17 cellular contexts compared by ENCODE assay signal in genomic region chr14:75268638-75269550, GRCh38. TPM values are rescaled to one million over a fixed set of nuclear protein-coding genes. Genes with fewer than 3 reads are reported as not detected.
DNase-seq lines count a peak whose midpoint lies in the region; ATAC-seq and TF ChIP-seq lines count a peak whose summit lies in the region.
"Had no signal": no experiment of that assay in that cellular context is flagged by ENCODE, and none has a peak within 500 bp of the region (broad histone marks: within the 10 kb centered on the region; RNA-seq: fewer than 3 reads in every experiment).

No MANE protein-coding gene starts in this region.

- no peak overlapping the region for H2AFZ ChIP-seq in SK-N-SH (ENCODE audit: low read depth)
- H2AFZ ChIP-seq: GM23248 had no signal

- ATAC-seq in SK-N-SH treated with all-trans-retinoic acid at 6 μM for 48 hours, result no peak
- no peak for ATAC-seq in T-helper 17 cell
- ATAC-seq in GM18502 (IDR thresholded peaks at IDR 0.05; ENCODE audit: poor library complexity, unreplicated experiment), result no peak
- ATAC-seq in GM18517 (IDR thresholded peaks at IDR 0.05; ENCODE audit: unreplicated experiment), result no peak
- ATAC-seq: natural killer cell treated with Interleukin-12 subunit alpha and Interleukin-12 subunit beta and Interleukin-15 and Interleukin-18, amount 100 ng/mL, for 72 hours had no signal

- H2BK5ac ChIP-seq in mesendoderm (ENCODE audit: low read length), result no peak overlapping the region

- H3K36me3 ChIP-seq in SK-N-SH (replicated peaks in 1 of 2; ENCODE audit: control insufficient read depth in 1 of 2, insufficient read depth in 2 of 2, low read length in 1 of 2), result no peaks in the 10 kb centered on the region
- H3K36me3 ChIP-seq in mesendoderm (ENCODE audit: control insufficient read depth, insufficient read depth, low read length), result no peaks in the 10 kb centered on the region
- H3K36me3 ChIP-seq: heart right ventricle had no signal

- H3F3A ChIP-seq in SK-N-SH (replicated peaks; ENCODE audit: insufficient read depth), result peaks cover 6% of the 10 kb centered on the region

- CTCF ChIA-PET in SK-N-SH (lab: Yijun Ruan, JAX), result interaction anchor here (0.8 to 1.0 kb wide), 3 partner anchors 14 to 220 kb away, joined by 3 to 4 read pairs (median 3); no protein-coding TSS in a partner anchor

- H3K79me2 ChIP-seq in SK-N-SH (ENCODE audit: insufficient read depth) (no peaks in the 10 kb centered on the region), mesendoderm (ENCODE audit: control insufficient read depth, insufficient read depth, low read length) (no peaks in the 10 kb centered on the region)

- 69% methylated on average over 7 of the region's 7 CpGs for WGBS in SK-N-SH (ENCODE audit: low lambda C conversion rate)
- no CpG with 5 or more reads among the region's 7 CpGs for whole genome bisulfite sequencing in mesendoderm (ENCODE audit: extremely low coverage, insufficient coverage, low lambda C conversion rate)

- DNase-seq in SK-N-SH, result no peak
- no peak for DNase-seq in T-helper 17 cell
- DNase-seq in mesendoderm, result peak; percentile 75
- DNase-seq in retina, result no peak
- no peak for DNase-seq in NCI-H526 treated with DMSO at 0.1 percent for 48 hours (lab: John Stamatoyannopoulos, UW)
- DNase-seq: activated naive CD8-positive, alpha-beta T cell treated with anti-CD3 and anti-CD28 coated beads for 36 hours; caudate nucleus; erythroblast; GM23248; heart right ventricle; NCI-H1930 had no signal

- no peak overlapping the region for H3K18ac ChIP-seq in mesendoderm (ENCODE audit: low read length)

- H3K27me3 ChIP-seq in SK-N-SH (ENCODE audit: insufficient read depth) (no peaks in the 10 kb centered on the region), mesendoderm (ENCODE audit: insufficient read depth, low read length, poor library complexity) (no peaks in the 10 kb centered on the region)
- H3K27me3 ChIP-seq: heart right ventricle had no signal

- TF ChIP-seq CTCF in SK-N-SH (IDR thresholded peaks at IDR 0.05), result no peak

- peak overlapping the region; percentile 31 for H3K56ac ChIP-seq in mesendoderm (ENCODE audit: low read length)

- no peak for TF ChIP-seq RAD21 in SK-N-SH (IDR thresholded peaks at IDR 0.05; ENCODE audit: low read length)

- H3K27me3 Mint-ChIP-seq in T-helper 17 cell, result peaks cover 5% of the 10 kb centered on the region

- H3K9me3 ChIP-seq in SK-N-SH, result no peaks in the 10 kb centered on the region
- no peaks in the 10 kb centered on the region for H3K9me3 ChIP-seq in T-helper 17 cell (ENCODE audit: control insufficient read depth, low read length, poor library complexity, severe bottlenecking)
- H3K9me3 ChIP-seq: A549, heart right ventricle had no signal

- H3K27ac Mint-ChIP-seq in T-helper 17 cell, result peak overlapping the region; percentile 24
- H3K27ac Mint-ChIP-seq: activated naive CD8-positive, alpha-beta T cell treated with anti-CD3 and anti-CD28 coated beads for 36 hours; natural killer cell treated with Interleukin-12 subunit alpha and Interleukin-12 subunit beta and Interleukin-15 and Interleukin-18, amount 100 ng/mL, for 72 hours; stimulated activated naive CD8-positive, alpha-beta T cell treated with anti-CD3 and anti-CD28 coated beads, Interleukin-15, Interleukin-2, amounts not matched to agents 100 ng/mL and 50 ng/mL, for 24 hours had no signal

- H3K27ac ChIP-seq in SK-N-SH (ENCODE audit: low read depth in 2 of 2, low read length in 1 of 2) (no peak overlapping the region), mesendoderm (ENCODE audit: low read depth, low read length) (no peak overlapping the region)
- H3K27ac ChIP-seq: A549 had no signal

- H3K4me2 ChIP-seq in SK-N-SH, result no peak overlapping the region
- no peak overlapping the region for H3K4me2 ChIP-seq in mesendoderm (ENCODE audit: low read length)
- H3K4me2 ChIP-seq: A549 had no signal

- H4K20me1 ChIP-seq in SK-N-SH (ENCODE audit: insufficient read depth), result no peaks in the 10 kb centered on the region

- H3K4ac ChIP-seq in mesendoderm (ENCODE audit: low read depth, low read length), result no peak overlapping the region

- no peaks in the 10 kb centered on the region for H3K79me1 ChIP-seq in mesendoderm (ENCODE audit: low read length)

- POLR2A ChIA-PET in SK-N-SH (lab: Yijun Ruan, JAX), result interaction anchor here (1.1 kb wide), 1 partner anchor 8 kb away, joined by 3 read pairs; no protein-coding TSS in a partner anchor

- H3K23ac ChIP-seq in mesendoderm (ENCODE audit: low read length), result no peak overlapping the region

- peaks cover 7% of the 10 kb centered on the region for H3K4me1 Mint-ChIP-seq in T-helper 17 cell

- no peak overlapping the region for H4K8ac ChIP-seq in mesendoderm (ENCODE audit: low read depth, low read length)

- no peaks in the 10 kb centered on the region for H3K9me2 ChIP-seq in SK-N-SH

- no peak overlapping the region for H2BK120ac ChIP-seq in mesendoderm (ENCODE audit: low read depth, low read length)

- TF ChIP-seq EP300 in SK-N-SH (IDR thresholded peaks at IDR 0.05; ENCODE audit: borderline replicate concordance in 1 of 2, low read depth in 1 of 2, low read length in 1 of 2), result no peak

- H3K9ac ChIP-seq in SK-N-SH (no peak overlapping the region), mesendoderm (ENCODE audit: low read length) (no peak overlapping the region)
- H3K9ac ChIP-seq: GM23248 had no signal

- H4K5ac ChIP-seq in mesendoderm (ENCODE audit: low read length), result no peak overlapping the region

- H2BK15ac ChIP-seq in mesendoderm (replicated peaks; ENCODE audit: low read depth), result no peak overlapping the region

- no peak overlapping the region for H3K4me3 Mint-ChIP-seq in T-helper 17 cell
- H3K4me3 Mint-ChIP-seq: activated naive CD8-positive, alpha-beta T cell treated with anti-CD3 and anti-CD28 coated beads for 36 hours; natural killer cell treated with Interleukin-12 subunit alpha and Interleukin-12 subunit beta and Interleukin-15 and Interleukin-18, amount 100 ng/mL, for 72 hours; stimulated activated naive CD8-positive, alpha-beta T cell treated with anti-CD3 and anti-CD28 coated beads, Interleukin-15, Interleukin-2, amounts not matched to agents 100 ng/mL and 50 ng/mL, for 24 hours had no signal

- H3K4me1 ChIP-seq in SK-N-SH (ENCODE audit: control insufficient read depth in 1 of 2, insufficient read depth in 2 of 2, low read depth in 1 of 2, low read length in 1 of 2) (peaks cover 4 to 16% of the 10 kb centered on the region in 2 experiments; a peak in 2 of 4 replicates), mesendoderm (ENCODE audit: control insufficient read depth, low read depth, low read length) (no peaks in the 10 kb centered on the region)

- H3K36me3 Mint-ChIP-seq in T-helper 17 cell (ENCODE audit: low read depth), result no peaks in the 10 kb centered on the region
- H3K36me3 Mint-ChIP-seq: activated naive CD8-positive, alpha-beta T cell treated with anti-CD3 and anti-CD28 coated beads for 36 hours; natural killer cell treated with Interleukin-12 subunit alpha and Interleukin-12 subunit beta and Interleukin-15 and Interleukin-18, amount 100 ng/mL, for 72 hours had no signal

- H2AK5ac ChIP-seq in mesendoderm (ENCODE audit: low read length), result no peak overlapping the region

- no peak overlapping the region for H3K4me3 ChIP-seq in SK-N-SH (ENCODE audit: low read depth in 2 of 2, low read length in 1 of 2)
- H3K4me3 ChIP-seq in mesendoderm (ENCODE audit: low read length), result no peak overlapping the region
- H3K4me3 ChIP-seq: A549, GM23248, heart right ventricle had no signal

TF ChIP-seq in SK-N-SH treated with all-trans-retinoic acid at 6 μM for 48 hours, 23 proteins besides CTCF, POLR2A, EP300 and RAD21:
- 0 out of 2 replicates have a peak, but pooled peaks have one; percentile 23 for TF ChIP-seq ISL1 (CRISPR knock-in tag; IDR thresholded peaks at IDR 0.05)
- no peak for TF ChIP-seq ZNF8 (CRISPR knock-in tag; IDR thresholded peaks at IDR 0.05)
- TF ChIP-seq SNAI2 (CRISPR knock-in tag; IDR thresholded peaks at IDR 0.05), result no peak
- TF ChIP-seq CSRNP3 (CRISPR knock-in tag; IDR thresholded peaks at IDR 0.05), result no peak
- no peak for TF ChIP-seq ZFP3 (CRISPR knock-in tag; IDR thresholded peaks at IDR 0.05)

TF ChIP-seq in SK-N-SH, 30 proteins besides CTCF, POLR2A, EP300 and RAD21:
- TF ChIP-seq FOXM1 (IDR thresholded peaks at IDR 0.05; ENCODE audit: low read depth), result no peak
- no peak for TF ChIP-seq SIN3A (IDR thresholded peaks at IDR 0.05; ENCODE audit: borderline replicate concordance, low read depth, low read length)
- no peak for TF ChIP-seq PBX3 (IDR thresholded peaks at IDR 0.05)
- no peak for TF ChIP-seq USF2 (IDR thresholded peaks at IDR 0.05; ENCODE audit: borderline replicate concordance, low read depth, low read length)
- no peak for TF ChIP-seq YY1 (IDR thresholded peaks at IDR 0.05; ENCODE audit: low read depth)

RNA-seq across cellular contexts. Expression of gene FOS, which starts 9.7 kb away (rescaled TPM):
- 285 and 309 TPM in 2 replicates for polyA plus RNA-seq in SK-N-SH (2012; rRNA removed)
- polyA plus RNA-seq in SK-N-SH (2012; cell fraction: cytosol; rRNA removed), result 143 and 157 TPM in 2 replicates
- 1,026 and 1,160 TPM in 2 replicates for polyA plus RNA-seq in SK-N-SH (2012; cell fraction: nucleus; rRNA removed)
- 1,000 to 10,000 TPM; 2,179 to 4,074 TPM for total RNA-seq in T-helper 17 cell
- 30.2 TPM for polyA plus RNA-seq in mesendoderm (2013, experiment 1 of 2)
- polyA plus RNA-seq in mesendoderm (2013, experiment 2 of 2), result 33.0 TPM
